ENCODE assay signal across 8 cellular contexts in genomic region chr19:46542428-46543230, GRCh38. TPM values are rescaled to one million over a fixed set of nuclear protein-coding genes. Genes with fewer than 3 reads are reported as not detected.
A peak's percentile ranks its signal among the peaks of the same experiment; 100 is the strongest.
DNase-seq lines count a peak whose midpoint lies in the region; ATAC-seq and TF ChIP-seq lines count a peak whose summit lies in the region.

No MANE protein-coding gene starts in this region.

- intact Hi-C loops in left cardiac atrium (cut with DNase I), result no loop called here

- TF ChIP-seq CTCF in GM12801 (IDR thresholded peaks at IDR 0.05; ENCODE audit: extremely low read depth, insufficient read length), result peak; percentile 71

- ATAC-seq in left cardiac atrium (peak; percentile 85 to 91), GM21381 (IDR thresholded peaks at IDR 0.05; ENCODE audit: unreplicated experiment) (no peak), GM21737 (IDR thresholded peaks at IDR 0.05; ENCODE audit: unreplicated experiment) (no peak)

- peak; percentile 92 for DNase-seq in NCI-H1694 treated with DMSO at 0.1 percent for 48 hours (lab: John Stamatoyannopoulos, UW)
- peak; percentile 38 to 73 (median 67) for DNase-seq in T-helper 2 cell
- peak; percentile 77 for DNase-seq in amniotic stem cell (lab: John Stamatoyannopoulos, UW)
- peak; percentile 94 for DNase-seq in left cardiac atrium
- DNase-seq in renal cortical epithelial cell (ENCODE audit: low read depth), result peak; percentile 79

RNA-seq across cellular contexts. Expression of gene PNMA8B, which starts 47.0 kb away (rescaled TPM):
- 1 to 10 TPM; 1.5 to 2.5 TPM for total RNA-seq in left cardiac atrium
- 0.35 and 0.85 TPM in 2 replicates for total RNA-seq in renal cortical epithelial cell

RNA-seq across cellular contexts. Expression of gene CALM3, which starts 58.5 kb away (rescaled TPM):
- total RNA-seq in left cardiac atrium (100 to 1,000 TPM; 229 to 241 TPM), renal cortical epithelial cell (181 and 302 TPM in 2 replicates)

Comparison
In these comparisons a context has a peak if more than half of its experiments do, and no peak if none do; other contexts are left out.
1. ATAC-seq: peak in left cardiac atrium (2 of 2); none in GM21381 (single experiment) and GM21737 (single experiment).
2. Peak in every context shown above with its lines, with median percentiles within 50 percentile points of each other: DNase-seq.